ENCODE assay signal across 8 cellular contexts in genomic region chr1:156503672-156504055, GRCh38. TPM values are rescaled to one million over a fixed set of nuclear protein-coding genes. Genes with fewer than 3 reads are reported as not detected.
DNase-seq lines count a peak whose midpoint lies in the region; ATAC-seq and TF ChIP-seq lines count a peak whose summit lies in the region.

No MANE protein-coding gene starts in this region.

- no peaks in the 10 kb centered on the region for H3K27me3 Mint-ChIP-seq in CD4-positive, alpha-beta T cell

- ATAC-seq in CD4-positive, alpha-beta T cell (ENCODE audit: poor library complexity), result no peak
- no peak for ATAC-seq in PC-3
- no peak for ATAC-seq in HG03354 (IDR thresholded peaks at IDR 0.05; ENCODE audit: poor library complexity, severe bottlenecking, unreplicated experiment)

- H3K4me1 ChIP-seq in PC-3 (ENCODE audit: insufficient read depth, low read length) (peaks cover 55% of the 10 kb centered on the region), osteoblast (ENCODE audit: insufficient read depth, low read length) (peaks cover 47% of the 10 kb centered on the region)
- H3K4me1 ChIP-seq in effector memory CD4-positive, alpha-beta T cell (ENCODE audit: control insufficient read depth, insufficient read depth, low read length, poor library complexity, severe bottlenecking), result peaks cover 53% of the 10 kb centered on the region

- intact Hi-C loops in CD4-positive, alpha-beta T cell (cut with DNase I, micrococcal nuclease), result loop anchor here (5.0 to 10.0 kb wide), 3 partner anchors 79 to 261 kb away; partner anchors contain the start of genes ISG20L2 (in 1 of the 2), METTL25B (in 1 of the 2) and PRCC (in 1 of the 2)
- intact Hi-C loops in PC-3 (cut with micrococcal nuclease), result no loop called here

- H3K4me3 ChIP-seq in PC-3 (ENCODE audit: low read length) (no peak overlapping the region), osteoblast (ENCODE audit: insufficient read depth, low read length) (no peak overlapping the region)
- H3K4me3 ChIP-seq in effector memory CD4-positive, alpha-beta T cell (ENCODE audit: insufficient read depth, low read depth, low read length, poor library complexity, severe bottlenecking), result no peak overlapping the region

- peak overlapping the region; percentile 87 for H3K4me3 Mint-ChIP-seq in CD4-positive, alpha-beta T cell

- no peaks in the 10 kb centered on the region for H3K9me3 ChIP-seq in CD4-positive, alpha-beta T cell (ENCODE audit: control insufficient read depth, low read length)
- H3K9me3 ChIP-seq in PC-3 (ENCODE audit: low read length) (no peaks in the 10 kb centered on the region), osteoblast (ENCODE audit: low read depth, low read length) (no peaks in the 10 kb centered on the region)
- no peaks in the 10 kb centered on the region for H3K9me3 ChIP-seq in effector memory CD4-positive, alpha-beta T cell (ENCODE audit: control insufficient read depth, low read length)

- POLR2A ChIA-PET in CD4-positive, alpha-beta T cell (lab: Charles Lee), result interaction anchor here (1.7 to 6.3 kb wide), 5 partner anchors 13 to 202 kb away, joined by 4 to 121 read pairs (median 10); partner anchors contain the start of genes IQGAP3 and NAXE
- POLR2A ChIA-PET in PC-3 (lab: Charles Lee; ENCODE audit: unreplicated experiment), result interaction anchor here (0.6 to 1.5 kb wide), 2 partner anchors 39 to 46 kb away, joined by 7 to 8 read pairs; no protein-coding TSS in a partner anchor

- TSS peak; percentile 19 for BruUV-seq in PC-3 (replicated peaks; lab: Mats Ljungman, UMichigan)

- no peaks in the 10 kb centered on the region for H3F3A ChIP-seq in PC-3 (ENCODE audit: low read length, unreplicated experiment)

- H3K36me3 Mint-ChIP-seq in CD4-positive, alpha-beta T cell (ENCODE audit: low read depth), result peaks cover 8% of the 10 kb centered on the region

- H3K79me2 ChIP-seq in PC-3 (ENCODE audit: low read length) (peaks cover 18% of the 10 kb centered on the region), osteoblast (ENCODE audit: insufficient read depth, low read length) (peaks cover 20% of the 10 kb centered on the region)

- CTCF ChIA-PET in CD4-positive, alpha-beta T cell (lab: Charles Lee), result interaction anchor here (5.8 kb wide), 1 partner anchor 23 kb away, joined by 77 read pairs; no protein-coding TSS in a partner anchor
- CTCF ChIA-PET in PC-3 (lab: Charles Lee), result no interaction called here

- H3K27ac Mint-ChIP-seq in CD4-positive, alpha-beta T cell, result peak overlapping the region; percentile 97

- no peak for DNase-seq in CD4-positive, alpha-beta T cell
- peak; percentile 45 for DNase-seq in PC-3
- no peak for DNase-seq in effector memory CD4-positive, alpha-beta T cell
- no peak for DNase-seq in osteoblast (ENCODE audit: insufficient read length, low spot score, missing footprints)
- no peak for DNase-seq in NCI-H748 treated with DMSO at 0.1 percent for 48 hours (lab: John Stamatoyannopoulos, UW)
- no peak for DNase-seq in retina
- no peak for DNase-seq in NCI-H345 (lab: John Stamatoyannopoulos, UW)

- H3K27me3 ChIP-seq in CD4-positive, alpha-beta T cell (ENCODE audit: control insufficient read depth, insufficient read depth, low read length), result no peaks in the 10 kb centered on the region
- no peaks in the 10 kb centered on the region for H3K27me3 ChIP-seq in PC-3 (ENCODE audit: low read length)
- no peaks in the 10 kb centered on the region for H3K27me3 ChIP-seq in effector memory CD4-positive, alpha-beta T cell (replicated peaks; ENCODE audit: control insufficient read depth, insufficient read depth, low read length, poor library complexity, severe bottlenecking)
- no peaks in the 10 kb centered on the region for H3K27me3 ChIP-seq in osteoblast (ENCODE audit: insufficient read depth, low read length)

- TF ChIP-seq CTCF in CD4-positive, alpha-beta T cell (IDR thresholded peaks at IDR 0.05), result no peak
- TF ChIP-seq CTCF in PC-3 (conservative IDR thresholded peaks at IDR 0.05; ENCODE audit: low read depth, low read length) (no peak), osteoblast (IDR thresholded peaks at IDR 0.05; ENCODE audit: extremely low read depth, low read depth, low read length) (no peak)

- peaks cover 79% of the 10 kb centered on the region for H3K4me1 Mint-ChIP-seq in CD4-positive, alpha-beta T cell (ENCODE audit: low read depth)

- H3K27ac ChIP-seq in CD4-positive, alpha-beta T cell (ENCODE audit: low read depth, low read length), result peak overlapping the region; percentile 96
- peak overlapping the region; percentile 96 for H3K27ac ChIP-seq in PC-3 (ENCODE audit: low read length)
- H3K27ac ChIP-seq in effector memory CD4-positive, alpha-beta T cell (ENCODE audit: insufficient read depth, low read length, poor library complexity, severe bottlenecking), result peak overlapping the region; percentile 95
- peak overlapping the region; percentile 100 for H3K27ac ChIP-seq in osteoblast (ENCODE audit: low read depth, low read length)

- H3K9me3 Mint-ChIP-seq in CD4-positive, alpha-beta T cell, result no peaks in the 10 kb centered on the region

- H3K9me2 ChIP-seq in PC-3 (replicated peaks; ENCODE audit: low read length), result no peaks in the 10 kb centered on the region

- H4K20me1 ChIP-seq in PC-3 (ENCODE audit: low read length) (peaks cover 6% of the 10 kb centered on the region), osteoblast (ENCODE audit: insufficient read depth, low read length) (peaks cover 11% of the 10 kb centered on the region)

- H3K4me2 ChIP-seq in PC-3 (ENCODE audit: low read length) (peak overlapping the region; percentile 68; the same call in 1 of the 2 replicates), osteoblast (ENCODE audit: insufficient read depth, low read length) (peak overlapping the region; percentile 82)

- peak overlapping the region; percentile 98 for H3K9ac ChIP-seq in PC-3 (ENCODE audit: low read length)

- H3K36me3 ChIP-seq in PC-3 (ENCODE audit: low read depth, low read length) (no peaks in the 10 kb centered on the region), osteoblast (ENCODE audit: insufficient read depth, low read length) (no peaks in the 10 kb centered on the region)
- H3K36me3 ChIP-seq in effector memory CD4-positive, alpha-beta T cell (ENCODE audit: control insufficient read depth, insufficient read depth, low read length), result no peaks in the 10 kb centered on the region

- no peak overlapping the region for H2AFZ ChIP-seq in PC-3 (ENCODE audit: low read length)
- peak overlapping the region; percentile 52 for H2AFZ ChIP-seq in osteoblast (ENCODE audit: low read length)

RNA-seq across cellular contexts. Expression of gene MEF2D, which starts 3.1 kb away (rescaled TPM):
- total RNA-seq in CD4-positive, alpha-beta T cell, result 100 to 1,000 TPM; 155 to 162 TPM
- total RNA-seq in PC-3 (2014; rRNA removed) (17.3 and 27.4 TPM in 2 replicates), osteoblast (12.4 and 14.1 TPM in 2 replicates)
